32 cellular contexts compared by ENCODE assay signal in genomic region chr5:73442960-73443627, GRCh38. TPM values are rescaled to one million over a fixed set of nuclear protein-coding genes. Genes with fewer than 3 reads are reported as not detected.
A peak's percentile ranks its signal among the peaks of the same experiment; 100 is the strongest.
DNase-seq lines count a peak whose midpoint lies in the region; ATAC-seq, FAIRE-seq and TF ChIP-seq lines count a peak whose summit lies in the region.
"Had no signal": no experiment of that assay in that cellular context is flagged by ENCODE, and none has a peak within 500 bp of the region (broad histone marks: within the 10 kb centered on the region; RNA-seq: fewer than 3 reads in every experiment).

No MANE protein-coding gene starts in this region.

- H3K27ac ChIP-seq in astrocyte (ENCODE audit: low read depth, low read length), result no peak overlapping the region
- H3K27ac ChIP-seq in lower lobe of right lung, result no peak overlapping the region
- H3K27ac ChIP-seq in MM.1S (ENCODE audit: low read length), result no peak overlapping the region
- H3K27ac ChIP-seq: ascending aorta, heart left ventricle, prostate gland, transverse colon had no signal

- H3K4me2 ChIP-seq in astrocyte (ENCODE audit: low read length), result peak overlapping the region; percentile 83
- no peak overlapping the region for H3K4me2 ChIP-seq in MM.1S (ENCODE audit: low read depth, low read length)

- H3K27me3 Mint-ChIP-seq in astrocyte (ENCODE audit: low read depth, unreplicated experiment) (peaks cover 73% of the 10 kb centered on the region), nephron (ENCODE audit: low read depth) (peaks cover 96% of the 10 kb centered on the region)

- H3K27ac Mint-ChIP-seq in astrocyte (ENCODE audit: unreplicated experiment), result peak overlapping the region; percentile 26
- H3K27ac Mint-ChIP-seq in nephron, result peak overlapping the region in 2 of 3 experiments; percentile 57 to 88
- H3K27ac Mint-ChIP-seq: activated CD8-positive, alpha-beta memory T cell treated with anti-CD3 and anti-CD28 coated beads, Interleukin-2, amount 10 ng/mL, durations not matched to agents 7 days and 5 days; effector memory CD8-positive, alpha-beta T cell; stimulated activated effector memory CD8-positive, alpha-beta T cell treated with anti-CD3 and anti-CD28 coated beads, Interleukin-12 subunit alpha, Interleukin-12 subunit beta, amount 100 ng/mL, for 72 hours had no signal

- TF ChIP-seq CTCF in astrocyte (IDR thresholded peaks at IDR 0.05; ENCODE audit: insufficient read depth, low read depth, low read length) (no peak), nephron (IDR thresholded peaks at IDR 0.05; ENCODE audit: unreplicated experiment in 3 of 3) (no peak), lower lobe of right lung (IDR thresholded peaks at IDR 0.05) (no peak), MM.1S (IDR thresholded peaks at IDR 0.05; ENCODE audit: low read length) (no peak)

- H3K36me3 ChIP-seq in astrocyte (ENCODE audit: insufficient read depth, low read length) (peaks cover 3% of the 10 kb centered on the region), lower lobe of right lung (no peaks in the 10 kb centered on the region), MM.1S (replicated peaks; ENCODE audit: insufficient read depth, low read length) (no peaks in the 10 kb centered on the region)
- H3K36me3 ChIP-seq: heart left ventricle, prostate gland, transverse colon had no signal

- no peaks in the 10 kb centered on the region for H3K9me3 ChIP-seq in astrocyte (ENCODE audit: insufficient read depth, low read depth, low read length)
- no peaks in the 10 kb centered on the region for H3K9me3 ChIP-seq in lower lobe of right lung
- no peaks in the 10 kb centered on the region for H3K9me3 ChIP-seq in MM.1S (replicated peaks; ENCODE audit: insufficient read depth, low read length)
- H3K9me3 ChIP-seq: ascending aorta, heart left ventricle, prostate gland, transverse colon had no signal

- H3K4me1 Mint-ChIP-seq in astrocyte (ENCODE audit: low read depth, unreplicated experiment) (peaks cover 3% of the 10 kb centered on the region), nephron (peaks cover 13% of the 10 kb centered on the region)

- no peaks in the 10 kb centered on the region for H3F3A ChIP-seq in MM.1S (ENCODE audit: insufficient read depth, low read length)

- H3K4me3 Mint-ChIP-seq in astrocyte (ENCODE audit: unreplicated experiment), result no peak overlapping the region
- peak overlapping the region; percentile 42 to 79 (median 72) for H3K4me3 Mint-ChIP-seq in nephron
- H3K4me3 Mint-ChIP-seq: activated CD8-positive, alpha-beta memory T cell treated with anti-CD3 and anti-CD28 coated beads, Interleukin-2, amount 10 ng/mL, durations not matched to agents 7 days and 5 days; effector memory CD8-positive, alpha-beta T cell; stimulated activated effector memory CD8-positive, alpha-beta T cell treated with anti-CD3 and anti-CD28 coated beads, Interleukin-12 subunit alpha, Interleukin-12 subunit beta, amount 100 ng/mL, for 72 hours had no signal

- H3K9ac ChIP-seq in astrocyte (ENCODE audit: low read length) (no peak overlapping the region), MM.1S (ENCODE audit: low read length) (no peak overlapping the region)

- peaks cover 5% of the 10 kb centered on the region for H3K36me3 Mint-ChIP-seq in astrocyte (ENCODE audit: low read depth, unreplicated experiment)
- H3K36me3 Mint-ChIP-seq in nephron (ENCODE audit: low read depth), result peaks cover 10% of the 10 kb centered on the region
- H3K36me3 Mint-ChIP-seq: activated CD8-positive, alpha-beta memory T cell treated with anti-CD3 and anti-CD28 coated beads, Interleukin-2, amount 10 ng/mL, durations not matched to agents 7 days and 5 days had no signal

- peaks cover 70% of the 10 kb centered on the region for H3K79me2 ChIP-seq in astrocyte (ENCODE audit: insufficient read depth, low read length)
- peaks cover 8% of the 10 kb centered on the region; the same call in 1 of the 2 replicates for H3K79me2 ChIP-seq in MM.1S (ENCODE audit: low read length)

- peaks cover 19% of the 10 kb centered on the region for H3K9me3 Mint-ChIP-seq in astrocyte (ENCODE audit: unreplicated experiment)
- H3K9me3 Mint-ChIP-seq in nephron, result peaks cover 3% of the 10 kb centered on the region
- H3K9me3 Mint-ChIP-seq: effector memory CD8-positive, alpha-beta T cell; stimulated activated effector memory CD8-positive, alpha-beta T cell treated with anti-CD3 and anti-CD28 coated beads, Interleukin-12 subunit alpha, Interleukin-12 subunit beta, amount 100 ng/mL, for 72 hours had no signal

- ATAC-seq in HG02623 (IDR thresholded peaks at IDR 0.05; ENCODE audit: unreplicated experiment) (no peak), lower lobe of right lung (no peak)
- ATAC-seq: activated CD8-positive, alpha-beta memory T cell treated with anti-CD3 and anti-CD28 coated beads, Interleukin-2, amount 10 ng/mL, durations not matched to agents 7 days and 5 days; effector memory CD8-positive, alpha-beta T cell; heart left ventricle; stimulated activated effector memory CD8-positive, alpha-beta T cell treated with anti-CD3 and anti-CD28 coated beads, Interleukin-12 subunit alpha, Interleukin-12 subunit beta, amount 100 ng/mL, for 72 hours had no signal

- FAIRE-seq in astrocyte (lab: Jason Lieb, UNC), result no peak
- FAIRE-seq: HTR-8/SVneo, kidney, RCC 7860 had no signal

- H3K4me1 ChIP-seq in astrocyte (ENCODE audit: insufficient read depth, low read length) (peaks cover 39% of the 10 kb centered on the region), lower lobe of right lung (peaks cover 5% of the 10 kb centered on the region), MM.1S (ENCODE audit: low read length) (no peaks in the 10 kb centered on the region)
- H3K4me1 ChIP-seq: prostate gland had no signal

- H3K27me3 ChIP-seq in astrocyte (ENCODE audit: insufficient read depth, low read length) (no peaks in the 10 kb centered on the region), lower lobe of right lung (ENCODE audit: low read depth) (peaks cover 88% of the 10 kb centered on the region), MM.1S (replicated peaks; ENCODE audit: insufficient read depth, low read length) (peaks cover 19% of the 10 kb centered on the region; the same call in 1 of the 2 replicates)
- H3K27me3 ChIP-seq: ascending aorta had no signal

- H3K9me2 ChIP-seq in MM.1S (replicated peaks; ENCODE audit: insufficient read depth, low read length), result no peaks in the 10 kb centered on the region

- intact Hi-C loops in lower lobe of right lung (cut with DNase I), result no loop called here

- H3K4me3 ChIP-seq in astrocyte (ENCODE audit: insufficient read depth, low read depth, low read length) (no peak overlapping the region), lower lobe of right lung (no peak overlapping the region), MM.1S (ENCODE audit: low read length) (no peak overlapping the region)
- H3K4me3 ChIP-seq: ascending aorta, heart left ventricle, prostate gland, transverse colon had no signal

- H2AFZ ChIP-seq in astrocyte (ENCODE audit: low read depth, low read length) (no peak overlapping the region), MM.1S (ENCODE audit: low read length) (no peak overlapping the region)

- H4K20me1 ChIP-seq in astrocyte (ENCODE audit: insufficient read depth, low read length), result peaks cover 36% of the 10 kb centered on the region
- H4K20me1 ChIP-seq in MM.1S (ENCODE audit: insufficient read depth, low read length), result no peaks in the 10 kb centered on the region

- peak; percentile 4 for DNase-seq in NCI-H82 (lab: John Stamatoyannopoulos, UW)
- no peak for DNase-seq in NCI-H82 treated with DMSO at 0.1 percent for 48 hours (lab: John Stamatoyannopoulos, UW; ENCODE audit: unreplicated experiment)
- DNase-seq in astrocyte (ENCODE audit: low read depth), result peak; percentile 56
- DNase-seq in NCI-H1048 (lab: John Stamatoyannopoulos, UW), result no peak
- no peak for DNase-seq in lower lobe of right lung
- DNase-seq in MM.1S, result no peak
- DNase-seq: activated CD4-positive, alpha-beta T cell treated with anti-CD3 and anti-CD28 coated beads, Interleukin-2, amount 50 U/mL, for 1 hour; activated CD4-positive, CD25-positive, alpha-beta regulatory T cell; activated CD8-positive, alpha-beta memory T cell treated with anti-CD3 and anti-CD28 coated beads, Interleukin-2, amount 10 ng/mL, durations not matched to agents 7 days and 5 days; activated T-cell treated with anti-CD3 and anti-CD28 coated beads, Interleukin-2, amount 50 U/mL, for 48 hours; Calu3; CD4-positive, CD25-positive, alpha-beta regulatory T cell; cortex of kidney; effector memory CD8-positive, alpha-beta T cell; heart left ventricle; KBM-7; kidney; midbrain; naive B cell; NCI-H2107; occipital lobe; SHP77 treated with DMSO at 0.1 percent for 48 hours; stimulated activated CD4-positive, alpha-beta T cell treated with anti-CD3 and anti-CD28 coated beads, Interleukin-15, amount 100 ng/mL, for 24 hours; stimulated activated CD4-positive, alpha-beta T cell treated with anti-CD3 and anti-CD28 coated beads, Interleukin-4, amount 100 ng/mL, for 4 hours; transverse colon had no signal

RNA-seq across cellular contexts. Expression of gene FOXD1, which starts 5.5 kb away (rescaled TPM):
- total RNA-seq in astrocyte (13.5 and 16.9 TPM in 2 replicates), lower lobe of right lung (0.74 TPM)
- total RNA-seq: CD4-positive, CD25-positive, alpha-beta regulatory T cell; transverse colon had no signal

RNA-seq across cellular contexts. Expression of gene BTF3, which starts 55.1 kb away (rescaled TPM):
- total RNA-seq in astrocyte (475 and 524 TPM in 2 replicates), lower lobe of right lung (388 TPM)

Comparison
In these comparisons a context has a peak if more than half of its experiments do, and no peak if none do; other contexts are left out.
1. DNase-seq: peak in NCI-H82 (single experiment) and astrocyte (single experiment); none in NCI-H82 treated with DMSO at 0.1 percent for 48 hours (single experiment), NCI-H1048 (single experiment), lower lobe of right lung (single experiment) and MM.1S (single experiment).